ENCODE assay signal across 9 cellular contexts in genomic region chr4:122576261-122577188, GRCh38. TPM values are rescaled to one million over a fixed set of nuclear protein-coding genes. Genes with fewer than 3 reads are reported as not detected.
A peak's percentile ranks its signal among the peaks of the same experiment; 100 is the strongest.
DNase-seq lines count a peak whose midpoint lies in the region; ATAC-seq, FAIRE-seq and TF ChIP-seq lines count a peak whose summit lies in the region.
"Had no signal": no experiment of that assay in that cellular context is flagged by ENCODE, and none has a peak within 500 bp of the region (broad histone marks: within the 10 kb centered on the region; RNA-seq: fewer than 3 reads in every experiment).

No MANE protein-coding gene starts in this region.

- H4K91ac ChIP-seq in H1 (replicated peaks; ENCODE audit: insufficient read length, low read length): no peak overlapping the region

- H3K18ac ChIP-seq in H1 (ENCODE audit: extremely low read depth, low read length): no peak overlapping the region

- H2BK15ac ChIP-seq in H1 (ENCODE audit: low read length): no peak overlapping the region

- CTCF ChIA-PET in H1 (lab: Charles Lee; ENCODE audit: partially characterized antibody): interaction anchor here (0.6 to 4.1 kb wide), 50 partner anchors 11 to 1687 kb away, joined by 3 to 37 read pairs (median 4); partner anchors contain the start of gene IL21

- FAIRE-seq in HTR-8/SVneo (lab: Jason Lieb, UNC): no peak
- no peak for FAIRE-seq in H1 (lab: Jason Lieb, UNC)

- no peak overlapping the region for H2BK12ac ChIP-seq in H1 (ENCODE audit: low read depth, low read length)

- H3K14ac ChIP-seq in H1 (ENCODE audit: insufficient read length): no peak overlapping the region

- H3K27me3 Mint-ChIP-seq in neural crest cell (ENCODE audit: low read depth): no peaks in the 10 kb centered on the region

- no peak overlapping the region for H4K8ac ChIP-seq in H1 (ENCODE audit: extremely low read depth, insufficient read depth, low read length)

- no peak overlapping the region for H3K27ac ChIP-seq in C4-2B
- H3K27ac ChIP-seq in SK-N-MC: no peak overlapping the region
- no peak overlapping the region for H3K27ac ChIP-seq in H1 (ENCODE audit: low read depth, low read length)

- H3K36me3 ChIP-seq in SK-N-MC (ENCODE audit: insufficient read depth, low read length) (no peaks in the 10 kb centered on the region), H1 (ENCODE audit: control insufficient read depth in 2 of 4, insufficient read depth in 4 of 4, low read length in 3 of 4) (no peaks in the 10 kb centered on the region; a peak in 1 of 8 replicates)

- H3K9ac ChIP-seq in SK-N-MC (ENCODE audit: insufficient read length): no peak overlapping the region
- H3K9ac ChIP-seq in H1 (replicated peaks in 1 of 4; ENCODE audit: extremely low read depth in 1 of 4, low read depth in 3 of 4, low read length in 3 of 4): no peak overlapping the region

- no peak overlapping the region for H2BK120ac ChIP-seq in H1 (replicated peaks; ENCODE audit: low read depth, low read length)

- no peak overlapping the region for H4K5ac ChIP-seq in H1 (ENCODE audit: insufficient read length, low read depth, low read length)

- H3K9me3 Mint-ChIP-seq in neural crest cell: peaks cover 4% of the 10 kb centered on the region
- H3K9me3 Mint-ChIP-seq: T-cell had no signal

- H3K27me3 ChIP-seq in H1 (replicated peaks in 1 of 4; ENCODE audit: control insufficient read depth in 3 of 4, extremely low read depth in 1 of 4, insufficient read depth in 3 of 4, low read length in 3 of 4): no peaks in the 10 kb centered on the region

- peak; percentile 82 to 87 for TF ChIP-seq RAD21 in H1 (IDR thresholded peaks at IDR 0.05 in 1 of 2, conservative IDR thresholded peaks at IDR 0.05 in 1 of 2; ENCODE audit: low read depth in 2 of 2, low read length in 2 of 2)

- H3K4me2 ChIP-seq in H1 (ENCODE audit: insufficient read depth in 1 of 2, low read depth in 2 of 2, low read length in 2 of 2): no peak overlapping the region

- H3K4me3 ChIP-seq in SK-N-MC (no peak overlapping the region), H1 (ENCODE audit: extremely low read depth in 1 of 4, insufficient read depth in 2 of 4, low read depth in 3 of 4, low read length in 4 of 4) (no peak overlapping the region)

- H3K4me1 ChIP-seq in H1 (replicated peaks in 1 of 4; ENCODE audit: control insufficient read depth in 3 of 4, insufficient read depth in 4 of 4, low read length in 3 of 4): no peaks in the 10 kb centered on the region

- no peak overlapping the region for H2BK20ac ChIP-seq in H1 (ENCODE audit: low read length)

- no peak for TF ChIP-seq EP300 in H1 (IDR thresholded peaks at IDR 0.05; ENCODE audit: borderline replicate concordance in 1 of 2, low read depth in 2 of 2, low read length in 2 of 2)

- no peak overlapping the region for H3K4me3 Mint-ChIP-seq in neural crest cell

- in situ Hi-C loops in GM13977 (cut with MboI; ENCODE audit: low pct_unique_long_range_greater_than_20kb, low sequenced_read_pairs, unreplicated experiment): loop anchor here (25.0 kb wide), 1 partner anchor 664 kb away; no protein-coding TSS in a partner anchor

- no peak overlapping the region for H3K23ac ChIP-seq in H1 (ENCODE audit: insufficient read length)

- no peak overlapping the region for H2BK5ac ChIP-seq in H1 (ENCODE audit: low read depth, low read length)

- no peaks in the 10 kb centered on the region for H3K79me1 ChIP-seq in H1 (ENCODE audit: low read depth, low read length)

- H3K27ac Mint-ChIP-seq in neural crest cell (ENCODE audit: unreplicated experiment): no peak overlapping the region

- H3K4ac ChIP-seq in H1 (replicated peaks; ENCODE audit: insufficient read length, low read depth, low read length): no peak overlapping the region

- H3K79me2 ChIP-seq in H1 (ENCODE audit: control insufficient read depth in 1 of 2, insufficient read depth in 2 of 2, low read length in 2 of 2): no peaks in the 10 kb centered on the region

- no peaks in the 10 kb centered on the region for H3K23me2 ChIP-seq in H1 (ENCODE audit: low read depth, low read length)

- POLR2A ChIA-PET in H1 (lab: Charles Lee; ENCODE audit: partially characterized antibody): no interaction called here

- DNase-seq in GM13977 (ENCODE audit: low spot score): peak; percentile 48
- peak; percentile 52 for DNase-seq in HTR-8/SVneo (ENCODE audit: insufficient read length, low spot score)
- DNase-seq in SK-N-MC (ENCODE audit: low read depth, low spot score): peak; percentile 34
- DNase-seq in H1 (ENCODE audit: low read depth in 1 of 2, low spot score in 2 of 2): no peak
- peak; percentile 10 for DNase-seq in neural crest cell (ENCODE audit: low read depth, low spot score)

- no peaks in the 10 kb centered on the region for H3K4me1 Mint-ChIP-seq in neural crest cell

- H3K36me3 Mint-ChIP-seq in neural crest cell (ENCODE audit: low read depth): peaks cover 2% of the 10 kb centered on the region
- H3K36me3 Mint-ChIP-seq: T-cell had no signal

- TF ChIP-seq POLR2A in H1 (IDR thresholded peaks at IDR 0.05; ENCODE audit: control extremely low read depth in 1 of 2, low read depth in 2 of 2, low read length in 2 of 2): no peak

- H2AK5ac ChIP-seq in H1 (ENCODE audit: low read depth, low read length): no peak overlapping the region

- no peak overlapping the region for H3K56ac ChIP-seq in H1 (replicated peaks; ENCODE audit: insufficient read length, low read depth, low read length)

- WGBS in H1 (ENCODE audit: extremely low coverage in 1 of 2, insufficient coverage in 1 of 2, insufficient read length in 1 of 2, insufficient replicate concordance in 2 of 2, low coverage in 1 of 2, low lambda C conversion rate in 2 of 2, missing lambda C conversion rate in 1 of 2), 2 experiments: 69% methylated on average over 5 of the region's 5 CpGs; no CpG with 5 or more reads in 1 of the 2 experiments

- no peaks in the 10 kb centered on the region for H4K20me1 ChIP-seq in H1 (replicated peaks in 1 of 2; ENCODE audit: control insufficient read depth in 1 of 2, insufficient read depth in 2 of 2, low read length in 2 of 2)

- peak overlapping the region; percentile 81; the same call in 1 of the 2 replicates for H2AFZ ChIP-seq in H1 (ENCODE audit: low read length)

- H3K9me3 ChIP-seq in SK-N-MC (ENCODE audit: low read depth, low read length): no peaks in the 10 kb centered on the region
- peaks cover 10 to 13% of the 10 kb centered on the region in 2 experiments; a peak in 2 of 4 replicates for H3K9me3 ChIP-seq in H1 (ENCODE audit: insufficient read depth in 2 of 2, low read depth in 1 of 2, low read length in 1 of 2)

- TF ChIP-seq CTCF in C4-2B (conservative IDR thresholded peaks at IDR 0.05): peak; percentile 54
- peak; percentile 70 for TF ChIP-seq CTCF in GM13977 (IDR thresholded peaks at IDR 0.05; ENCODE audit: extremely low read depth, insufficient read depth, missing control alignments)
- TF ChIP-seq CTCF in H1 (IDR thresholded peaks at IDR 0.05; ENCODE audit: control extremely low read depth in 1 of 3, insufficient read depth in 1 of 3, low read depth in 1 of 3, low read length in 3 of 3): peak in 2 of 3 experiments; percentile 57 to 58; a peak in 2 of 4 replicates
- peak; percentile 72 for TF ChIP-seq CTCF in neural crest cell (conservative IDR thresholded peaks at IDR 0.05)

- no peak for ATAC-seq in HG03460 (IDR thresholded peaks at IDR 0.05; ENCODE audit: unreplicated experiment)
- ATAC-seq in HG03135 (IDR thresholded peaks at IDR 0.05; ENCODE audit: unreplicated experiment): no peak
- ATAC-seq: T-cell had no signal

TF ChIP-seq in H1, 55 proteins besides CTCF, POLR2A, EP300 and RAD21:
- TF ChIP-seq SIN3A (conservative IDR thresholded peaks at IDR 0.05 in 1 of 2, IDR thresholded peaks at IDR 0.05 in 1 of 2; ENCODE audit: low read depth in 1 of 2, low read length in 2 of 2) (no peak), TBP (IDR thresholded peaks at IDR 0.05; ENCODE audit: low read depth, low read length) (no peak)

RNA-seq across cellular contexts. Expression of gene IL21, which starts 44.3 kb away (rescaled TPM):
- not detected in 2 replicates for total RNA-seq in H1 (2021; fragmentation: NEBNext Ultra II Directional; extraction: Animal tissue kit (Norgen Biotek cat#: 25700))
- polyA plus RNA-seq in H1 (2011; rRNA removed): not detected in 2 replicates
- polyA plus RNA-seq in H1 (2011; cell fraction: cytosol; rRNA removed): not detected
- not detected for polyA plus RNA-seq in H1 (2011; cell fraction: nucleus; rRNA removed)
- polyA plus RNA-seq in H1 (2012, experiment 1 of 2): not detected in 4 replicates
- not detected for polyA plus RNA-seq in H1 (2012, experiment 2 of 2)
- polyA plus RNA-seq in H1 (2013, experiment 1 of 2): not detected
- polyA plus RNA-seq in H1 (2013, experiment 2 of 2): not detected
- not detected in 2 replicates for polyA minus RNA-seq in H1 (2011; rRNA and poly(A)+ RNA removed)
- polyA minus RNA-seq in H1 (2011; cell fraction: cytosol; rRNA and poly(A)+ RNA removed): not detected
- not detected for polyA minus RNA-seq in H1 (2011; cell fraction: nucleus; rRNA and poly(A)+ RNA removed)
- not detected in 2 replicates for total RNA-seq in neural crest cell

Comparison
In these comparisons a context has a peak if more than half of its experiments do, and no peak if none do; other contexts are left out.
1. DNase-seq: peak in GM13977 (single experiment), HTR-8/SVneo (single experiment), SK-N-MC (single experiment) and neural crest cell (single experiment); none in H1 (0 of 2).
2. Peak in every context shown above with its lines, with median percentiles within 50 percentile points of each other: CTCF ChIP-seq.